29 cellular contexts compared by ENCODE assay signal in genomic region chr19:49824662-49825061, GRCh38.
"Had no signal": no experiment of that assay in that cellular context is flagged by ENCODE, and none has a peak within 500 bp of the region (broad histone marks: within the 10 kb centered on the region; RNA-seq: fewer than 3 reads in every experiment).

No MANE protein-coding gene starts in this region.

- H3K27me3 ChIP-seq: brain microvascular endothelial cell, dorsolateral prefrontal cortex had no signal

- H3K4me1 Mint-ChIP-seq: endodermal cell had no signal

- H3K27ac Mint-ChIP-seq: activated B cell treated with CpG ODN at 0.5 μM for 24 hours; activated CD8-positive, alpha-beta T cell treated with anti-CD3 and anti-CD28 coated beads for 36 hours; activated naive CD8-positive, alpha-beta T cell; activated T-helper 17 cell treated with anti-CD3 and anti-CD28 coated beads, Interleukin-2, amount 50 U/mL, for 72 hours; endodermal cell; T-cell; T-helper 1 cell treated with Interleukin-12 subunit alpha and Interleukin-12 subunit beta and Interleukin-4 antibody, amounts not matched to agents 30 μg/mL and 1 μg/mL, for 36 hours had no signal

- H3K9me3 Mint-ChIP-seq: activated B cell treated with CpG ODN at 0.5 μM for 24 hours; activated CD8-positive, alpha-beta T cell treated with anti-CD3 and anti-CD28 coated beads for 36 hours; activated T-cell treated with anti-CD3 and anti-CD28 coated beads, Interleukin-2, amount 50 U/mL, for 4 hours; activated T-helper 17 cell treated with anti-CD3 and anti-CD28 coated beads, Interleukin-2, amount 50 U/mL, for 72 hours; central memory CD8-positive, alpha-beta T cell; dendritic cell treated with granulocyte-macrophage colony-stimulating factor and Interleukin-4, amounts not matched to agents 40 ng/mL and 50 ng/mL, for 4 days; endodermal cell; T-cell; T-helper 1 cell treated with Interleukin-12 subunit alpha and Interleukin-12 subunit beta and Interleukin-4 antibody, amounts not matched to agents 30 μg/mL and 1 μg/mL, for 36 hours had no signal

- H3K4me3 Mint-ChIP-seq: activated B cell treated with CpG ODN at 0.5 μM for 24 hours; activated CD8-positive, alpha-beta T cell treated with anti-CD3 and anti-CD28 coated beads for 36 hours; activated naive CD8-positive, alpha-beta T cell; activated T-cell treated with anti-CD3 and anti-CD28 coated beads, Interleukin-2, amount 50 U/mL, for 4 hours; activated T-helper 17 cell treated with anti-CD3 and anti-CD28 coated beads, Interleukin-2, amount 50 U/mL, for 72 hours; central memory CD8-positive, alpha-beta T cell; dendritic cell treated with granulocyte-macrophage colony-stimulating factor and Interleukin-4, amounts not matched to agents 40 ng/mL and 50 ng/mL, for 4 days; endodermal cell; T-cell; T-helper 1 cell treated with Interleukin-12 subunit alpha and Interleukin-12 subunit beta and Interleukin-4 antibody, amounts not matched to agents 30 μg/mL and 1 μg/mL, for 36 hours had no signal

- ATAC-seq: activated CD4-positive, CD25-positive, alpha-beta regulatory T cell treated with anti-CD3 and anti-CD28 coated beads, Interleukin-2, amount 50 U/mL, for 24 hours; activated CD8-positive, alpha-beta T cell treated with anti-CD3 and anti-CD28 coated beads for 36 hours; activated T-cell treated with anti-CD3 and anti-CD28 coated beads, Interleukin-2, amount 50 U/mL, for 4 hours; activated T-helper 17 cell treated with anti-CD3 and anti-CD28 coated beads, Interleukin-2, amount 50 U/mL, for 72 hours; esophagus mucosa; T-cell had no signal

- DNase-seq: activated B cell treated with CpG ODN at 0.5 μM for 24 hours; activated CD4-positive, alpha-beta T cell treated with anti-CD3 and anti-CD28 coated beads for 48 hours; activated CD4-positive, alpha-beta T cell treated with anti-CD3 and anti-CD28 coated beads, Interleukin-2, amount 50 U/mL, for 1 hour; activated CD4-positive, alpha-beta T cell treated with anti-CD3 and anti-CD28 coated beads, Interleukin-2, amount 50 U/mL, for 48 hours; activated CD8-positive, alpha-beta memory T cell treated with anti-CD3 and anti-CD28 coated beads for 24 hours; activated CD8-positive, alpha-beta T cell treated with anti-CD3 and anti-CD28 coated beads for 36 hours; activated effector memory CD4-positive, alpha-beta T cell treated with Interleukin-2 at 50 U/mL for 16 hours; activated gamma-delta T cell treated with Interleukin-2 at 50 U/mL for 16 hours; activated naive CD4-positive, alpha-beta T cell treated with anti-CD3 and anti-CD28 coated beads, Interleukin-2, amount 50 U/mL, for 16 hours; activated naive CD4-positive, alpha-beta T cell treated with Interleukin-2 at 50 U/mL for 16 hours; activated T-cell treated with anti-CD3 and anti-CD28 coated beads, Interleukin-2, amount 50 U/mL, for 4 hours; amniotic stem cell; anterior cingulate cortex; brain microvascular endothelial cell; dorsolateral prefrontal cortex; effector memory CD4-positive, alpha-beta T cell; endodermal cell; foreskin fibroblast; T-cell; T1000; WERI-Rb-1 had no signal

- H3K27me3 Mint-ChIP-seq: activated B cell treated with CpG ODN at 0.5 μM for 24 hours; activated CD8-positive, alpha-beta T cell treated with anti-CD3 and anti-CD28 coated beads for 36 hours; activated naive CD8-positive, alpha-beta T cell; activated T-helper 17 cell treated with anti-CD3 and anti-CD28 coated beads, Interleukin-2, amount 50 U/mL, for 72 hours; central memory CD8-positive, alpha-beta T cell; dendritic cell treated with granulocyte-macrophage colony-stimulating factor and Interleukin-4, amounts not matched to agents 40 ng/mL and 50 ng/mL, for 4 days; T-cell had no signal

- H3K4me3 ChIP-seq: coronary artery, dorsolateral prefrontal cortex had no signal

- H3K27ac ChIP-seq: brain microvascular endothelial cell, coronary artery, dorsolateral prefrontal cortex, WERI-Rb-1 had no signal
